ENCODE assay signal across 19 cellular contexts in the genomic region with DNA sequence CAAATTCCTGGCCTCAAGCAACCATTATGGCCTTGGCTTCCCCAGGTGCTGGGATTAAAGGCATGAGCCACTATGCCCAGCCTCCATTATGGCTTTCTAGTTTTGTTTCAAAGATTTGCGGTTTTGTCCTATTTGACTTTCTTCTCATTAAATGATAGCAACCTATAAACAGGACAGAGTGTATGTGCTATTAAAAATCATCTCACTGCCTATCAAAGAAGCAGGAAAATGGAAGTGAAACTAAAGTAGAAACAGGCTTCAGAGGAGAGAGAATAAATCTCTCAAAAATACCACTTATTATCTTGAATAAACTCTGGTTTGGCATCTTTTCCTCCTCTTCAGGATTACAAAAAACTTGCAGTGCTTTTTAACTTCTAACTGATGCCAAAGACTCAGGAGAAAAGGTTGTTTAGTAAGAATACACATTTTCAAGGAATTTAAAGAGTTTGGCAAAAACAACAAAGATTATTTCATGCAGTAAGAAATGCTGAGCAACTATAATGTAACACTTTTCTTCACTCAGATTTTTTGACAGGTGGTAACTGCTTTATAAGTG. TPM values are rescaled to one million over a fixed set of nuclear protein-coding genes. Genes with fewer than 3 reads are reported as not detected.
A peak's percentile ranks its signal among the peaks of the same experiment; 100 is the strongest.
DNase-seq lines count a peak whose midpoint lies in the region; ATAC-seq, FAIRE-seq and TF ChIP-seq lines count a peak whose summit lies in the region.
"Had no signal": no experiment of that assay in that cellular context is flagged by ENCODE, and none has a peak within 500 bp of the region (broad histone marks: within the 10 kb centered on the region; RNA-seq: fewer than 3 reads in every experiment).

No MANE protein-coding gene starts in this region.

- H4K20me1 ChIP-seq in OCI-LY7 (ENCODE audit: insufficient read depth, low read length) (no peaks in the 10 kb centered on the region), K562 (replicated peaks; ENCODE audit: control insufficient read depth, insufficient read depth, low read length) (no peaks in the 10 kb centered on the region)

- H3K27ac Mint-ChIP-seq in natural killer cell = peak overlapping the region; percentile 18 to 46
- no peak overlapping the region for H3K27ac Mint-ChIP-seq in natural killer cell treated with Interleukin-12 subunit alpha and Interleukin-12 subunit beta and Interleukin-15 and Interleukin-18, amount 100 ng/mL, for 72 hours

- BruUV-seq in OCI-LY7 (replicated peaks; lab: Mats Ljungman, UMichigan) (no TSS peak), K562 (replicated peaks; lab: Mats Ljungman, UMichigan) (TSS peak; percentile 18)

- TF ChIP-seq RAD21 in K562 (CRISPR knock-in tag; conservative IDR thresholded peaks at IDR 0.05 in 1 of 2, IDR thresholded peaks at IDR 0.05 in 1 of 2) = no peak

- H3K36me3 Mint-ChIP-seq in natural killer cell = peaks cover 29% of the 10 kb centered on the region
- peaks cover 28% of the 10 kb centered on the region for H3K36me3 Mint-ChIP-seq in natural killer cell treated with Interleukin-12 subunit alpha and Interleukin-12 subunit beta and Interleukin-15 and Interleukin-18, amount 100 ng/mL, for 72 hours

- DNase-seq in natural killer cell (no peak), OCI-LY7 (ENCODE audit: low spot score) (peak; percentile 71), K562 (ENCODE audit: extremely low read depth in 1 of 4, low spot score in 3 of 4) (no peak), upper lobe of left lung (no peak), NCI-H1417 (lab: John Stamatoyannopoulos, UW) (no peak)
- DNase-seq in natural killer cell treated with Interleukin-12 subunit alpha and Interleukin-12 subunit beta and Interleukin-15 and Interleukin-18, amount 100 ng/mL, for 72 hours (ENCODE audit: low spot score) = no peak
- no peak for DNase-seq in activated effector memory CD4-positive, alpha-beta T cell treated with anti-CD3 and anti-CD28 coated beads, Interleukin-2, amount 50 U/mL, for 16 hours
- DNase-seq: activated naive CD4-positive, alpha-beta T cell; Caco-2; colonic mucosa; EL; foreskin keratinocyte; NCI-H1105; NCI-H2171; NCI-H82; stimulated activated CD4-positive, alpha-beta T cell treated with anti-CD3 and anti-CD28 coated beads, Interleukin-2, amount 100 ng/mL, for 48 hours; WERI-Rb-1 had no signal

- H3K9me2 ChIP-seq in OCI-LY7 (ENCODE audit: insufficient read depth, low read length) = no peaks in the 10 kb centered on the region

- no peak overlapping the region for H3K9ac ChIP-seq in K562 (ENCODE audit: insufficient read depth in 1 of 2, low read depth in 2 of 2, low read length in 2 of 2)

- in situ Hi-C loops in K562 (cut with MboI) = no loop called here

- no peak for TF ChIP-seq CTCF in natural killer cell (IDR thresholded peaks at IDR 0.05)
- TF ChIP-seq CTCF in OCI-LY7 (conservative IDR thresholded peaks at IDR 0.05; ENCODE audit: low read length) = no peak
- no peak for TF ChIP-seq CTCF in K562 (IDR thresholded peaks at IDR 0.05 in 2 of 3, conservative IDR thresholded peaks at IDR 0.05 in 1 of 3; ENCODE audit: insufficient read depth in 2 of 3, low read depth in 1 of 3, low read length in 3 of 3)
- no peak for TF ChIP-seq CTCF in upper lobe of left lung (IDR thresholded peaks at IDR 0.05)

- WGBS in K562 (ENCODE audit: insufficient coverage, low coverage, missing lambda C conversion rate) = 92% methylated on average over 1 of the region's 1 CpG
- 50 to 84% methylated on average over 1 of the region's 1 CpG for WGBS in upper lobe of left lung, 2 donors

- FAIRE-seq in K562 (lab: Jason Lieb, UNC) = no peak

- no peaks in the 10 kb centered on the region for H3K9me3 ChIP-seq in OCI-LY7 (ENCODE audit: low read length)
- H3K9me3 ChIP-seq in K562 (replicated peaks; ENCODE audit: control insufficient read depth, insufficient read depth, low read depth, low read length) = no peaks in the 10 kb centered on the region
- H3K9me3 ChIP-seq in upper lobe of left lung = no peaks in the 10 kb centered on the region
- H3K9me3 ChIP-seq: Caco-2, colonic mucosa had no signal

- H3K4me2 ChIP-seq in OCI-LY7 (ENCODE audit: low read length) (peak overlapping the region; percentile 67), K562 (ENCODE audit: insufficient read depth, low read length) (no peak overlapping the region)

- TF ChIP-seq POLR2A in K562 (conservative IDR thresholded peaks at IDR 0.05) (no peak), upper lobe of left lung (IDR thresholded peaks at IDR 0.05) (no peak)

- peaks cover 30% of the 10 kb centered on the region; the same call in 1 of the 2 replicates for H3K79me2 ChIP-seq in OCI-LY7 (ENCODE audit: insufficient read depth, low read depth, low read length)
- H3K79me2 ChIP-seq in K562 (ENCODE audit: control insufficient read depth, insufficient read depth, low read length) = no peaks in the 10 kb centered on the region

- CTCF ChIA-PET in OCI-LY7 (lab: Charles Lee; ENCODE audit: unreplicated experiment) = no interaction called here
- CTCF ChIA-PET in K562 (lab: Yijun Ruan, JAX; ENCODE audit: low intra/inter-chr PET ratio) = no interaction called here

- H3K27me3 ChIP-seq in K562 (ENCODE audit: control insufficient read depth in 2 of 2, insufficient read depth in 2 of 2, low read length in 2 of 2) (no peaks in the 10 kb centered on the region), upper lobe of left lung (no peaks in the 10 kb centered on the region)
- H3K27me3 ChIP-seq: colonic mucosa, foreskin keratinocyte had no signal

- no peak overlapping the region for H3K4me3 Mint-ChIP-seq in natural killer cell
- H3K4me3 Mint-ChIP-seq in natural killer cell treated with Interleukin-12 subunit alpha and Interleukin-12 subunit beta and Interleukin-15 and Interleukin-18, amount 100 ng/mL, for 72 hours = no peak overlapping the region

- H3K4me1 ChIP-seq in OCI-LY7 (ENCODE audit: insufficient read depth, low read length, poor library complexity, severe bottlenecking) = peaks cover 58% of the 10 kb centered on the region
- H3K4me1 ChIP-seq in K562 (replicated peaks in 1 of 2; ENCODE audit: control insufficient read depth in 2 of 2, insufficient read depth in 2 of 2, low read length in 2 of 2) = no peaks in the 10 kb centered on the region
- H3K4me1 ChIP-seq in upper lobe of left lung = peaks cover 0 to 9% (median 5%) of the 10 kb centered on the region in 4 donors
- H3K4me1 ChIP-seq: Caco-2, colonic mucosa, foreskin keratinocyte had no signal

- no peaks in the 10 kb centered on the region for H3K9me1 ChIP-seq in K562 (ENCODE audit: control insufficient read depth, insufficient read depth, low read length)

- TF ChIP-seq EP300 in K562 (IDR thresholded peaks at IDR 0.05; ENCODE audit: low read length) (no peak), upper lobe of left lung (IDR thresholded peaks at IDR 0.05) (no peak)

- no peaks in the 10 kb centered on the region for H3K27me3 Mint-ChIP-seq in natural killer cell (ENCODE audit: low read depth in 2 of 2)
- H3K27me3 Mint-ChIP-seq in natural killer cell treated with Interleukin-12 subunit alpha and Interleukin-12 subunit beta and Interleukin-15 and Interleukin-18, amount 100 ng/mL, for 72 hours = no peaks in the 10 kb centered on the region

- ATAC-seq in natural killer cell (no peak), K562 (no peak), upper lobe of left lung (ENCODE audit: low FRiP score in 2 of 2) (no peak), HG03196 (IDR thresholded peaks at IDR 0.05; ENCODE audit: unreplicated experiment) (no peak)
- no peak for ATAC-seq in natural killer cell treated with Interleukin-12 subunit alpha and Interleukin-12 subunit beta and Interleukin-15 and Interleukin-18, amount 100 ng/mL, for 72 hours
- ATAC-seq: foreskin keratinocyte had no signal

- no peaks in the 10 kb centered on the region for H3K9me3 Mint-ChIP-seq in natural killer cell
- no peaks in the 10 kb centered on the region for H3K9me3 Mint-ChIP-seq in natural killer cell treated with Interleukin-12 subunit alpha and Interleukin-12 subunit beta and Interleukin-15 and Interleukin-18, amount 100 ng/mL, for 72 hours

- no peak overlapping the region for H2AFZ ChIP-seq in OCI-LY7 (ENCODE audit: low read length)
- no peak overlapping the region for H2AFZ ChIP-seq in K562 (ENCODE audit: low read depth, low read length)

- H3K4me1 Mint-ChIP-seq in natural killer cell = peaks cover 20 to 21% of the 10 kb centered on the region in 2 donors
- H3K4me1 Mint-ChIP-seq in natural killer cell treated with Interleukin-12 subunit alpha and Interleukin-12 subunit beta and Interleukin-15 and Interleukin-18, amount 100 ng/mL, for 72 hours (ENCODE audit: low read depth in 2 of 2) = peaks cover 6% of the 10 kb centered on the region in 2 donors

- H3K4me3 ChIP-seq in OCI-LY7 (ENCODE audit: low read depth, low read length, poor library complexity, severe bottlenecking) (peak overlapping the region; percentile 26), K562 (no peak overlapping the region), upper lobe of left lung (no peak overlapping the region)
- H3K4me3 ChIP-seq: colonic mucosa had no signal

- H3K27ac ChIP-seq in OCI-LY7 (ENCODE audit: low read depth, low read length, poor library complexity, severe bottlenecking) (peak overlapping the region; percentile 85), K562 (ENCODE audit: extremely low read depth, low read depth, low read length) (no peak overlapping the region), upper lobe of left lung (peak overlapping the region in 3 of 4 donors; percentile 5 to 61 (median 10))
- H3K27ac ChIP-seq: colonic mucosa, foreskin keratinocyte, RWPE1, WERI-Rb-1 had no signal

- peaks cover 95% of the 10 kb centered on the region for H3K36me3 ChIP-seq in OCI-LY7 (ENCODE audit: insufficient read depth, low read length)
- peaks cover 82% of the 10 kb centered on the region for H3K36me3 ChIP-seq in K562 (ENCODE audit: control insufficient read depth, insufficient read depth, low read length)
- peaks cover 13 to 86% (median 59%) of the 10 kb centered on the region in 4 donors for H3K36me3 ChIP-seq in upper lobe of left lung

- intact Hi-C loops in natural killer cell (cut with micrococcal nuclease) (no loop called here), OCI-LY7 (cut with micrococcal nuclease; ENCODE audit: unreplicated experiment) (loop anchor here (2.0 kb wide), 1 partner anchor 23 kb away; no protein-coding TSS in a partner anchor), K562 (cut with micrococcal nuclease) (no loop called here)

- POLR2A ChIA-PET in OCI-LY7 (lab: Charles Lee) (interaction anchor here (0.7 to 3.7 kb wide), 4 partner anchors 31 to 46 kb away, joined by 4 to 33 read pairs (median 4); no protein-coding TSS in a partner anchor), K562 (lab: Yijun Ruan, JAX) (interaction anchor here (1.0 kb wide), 1 partner anchor 251 kb away, joined by 4 read pairs; no protein-coding TSS in a partner anchor)

RNA-seq across cellular contexts. Expression of a gene that starts 28.7 kb away (rescaled TPM):
- total RNA-seq in natural killer cell = 10 to 100 TPM; 26.9 to 33.3 (median 28.8) TPM
- total RNA-seq in natural killer cell treated with Interleukin-12 subunit alpha and Interleukin-12 subunit beta and Interleukin-15 and Interleukin-18, amount 100 ng/mL, for 72 hours = 10 to 100 TPM; 27.6 to 30.3 TPM
- total RNA-seq in OCI-LY7 (2014; rRNA removed; shearing (Covaris generic)) = 30.3 and 35.3 TPM in 2 replicates
- total RNA-seq in OCI-LY7 (2022) = 51.7 and 54.1 TPM in 2 replicates
- total RNA-seq in K562 (2011; cell fraction: chromatin; rRNA removed; ENCODE audit: low replicate concordance) = 12.5 and 40.3 TPM in 2 replicates
- 8.8 and 12.5 TPM in 2 replicates for total RNA-seq in K562 (2011; cell fraction: nucleolus; rRNA removed)
- total RNA-seq in K562 (2011; cell fraction: nucleoplasm; rRNA removed) = 21.6 and 27.1 TPM in 2 replicates
- 25.4 and 31.4 TPM in 2 replicates for total RNA-seq in K562 (2014; rRNA removed)
- total RNA-seq in K562 (2014; rRNA removed; fragmentation: Illumina TruSeq; extraction: Trizol) = 31.4 and 35.5 TPM in 2 replicates
- 26.1 and 26.9 TPM in 2 replicates for total RNA-seq in K562 (2015; rRNA removed; fragmentation: Illumina TruSeq; extraction: Trizol)
- 27.6 and 30.7 TPM in 2 replicates for total RNA-seq in K562 (2021)
- polyA plus RNA-seq in K562 (2011; rRNA removed) = 36.7 and 37.6 TPM in 2 replicates
- polyA plus RNA-seq in K562 (2011; cell fraction: cytosol; rRNA removed) = 10.1 and 21.5 TPM in 2 replicates
- 8.9 and 13.8 TPM in 2 replicates for polyA plus RNA-seq in K562 (2011; cell fraction: nucleus; rRNA removed)
- 22.8 and 22.9 TPM in 2 replicates for polyA plus RNA-seq in K562 (2012)
- 25.4 and 32.1 TPM in 2 replicates for polyA plus RNA-seq in K562 (2014; fragmentation: Illumina TruSeq; extraction: Trizol)
- 10 to 100 TPM; 11.1 to 14.3 TPM for polyA plus RNA-seq in K562 (2014; fragmentation: Nextera tagmentation; extraction: Ambion mirVana)
- 21.4 and 21.5 TPM in 2 replicates for polyA plus RNA-seq in K562 (2014; rRNA removed)
- polyA minus RNA-seq in K562 (2011; rRNA and poly(A)+ RNA removed) = 55.5 and 66.5 TPM in 2 replicates
- 23.8 and 29.6 TPM in 2 replicates for polyA minus RNA-seq in K562 (2011; cell fraction: cytosol; rRNA and poly(A)+ RNA removed)
- polyA minus RNA-seq in K562 (2011; cell fraction: nucleus; rRNA and poly(A)+ RNA removed) = 7.1 and 15.3 TPM in 2 replicates
- total RNA-seq in upper lobe of left lung = 10 to 100 TPM; 39.8 to 71.4 (median 40.8) TPM

Comparison
In these comparisons a context has a peak if more than half of its experiments do, and no peak if none do; other contexts are left out.
1. H3K27ac Mint-ChIP-seq: peak in natural killer cell (2 of 2); none in natural killer cell treated with Interleukin-12 subunit alpha and Interleukin-12 subunit beta and Interleukin-15 and Interleukin-18, amount 100 ng/mL, for 72 hours (0 of 2).